8 cellular contexts compared by ENCODE assay signal in the genomic region with DNA sequence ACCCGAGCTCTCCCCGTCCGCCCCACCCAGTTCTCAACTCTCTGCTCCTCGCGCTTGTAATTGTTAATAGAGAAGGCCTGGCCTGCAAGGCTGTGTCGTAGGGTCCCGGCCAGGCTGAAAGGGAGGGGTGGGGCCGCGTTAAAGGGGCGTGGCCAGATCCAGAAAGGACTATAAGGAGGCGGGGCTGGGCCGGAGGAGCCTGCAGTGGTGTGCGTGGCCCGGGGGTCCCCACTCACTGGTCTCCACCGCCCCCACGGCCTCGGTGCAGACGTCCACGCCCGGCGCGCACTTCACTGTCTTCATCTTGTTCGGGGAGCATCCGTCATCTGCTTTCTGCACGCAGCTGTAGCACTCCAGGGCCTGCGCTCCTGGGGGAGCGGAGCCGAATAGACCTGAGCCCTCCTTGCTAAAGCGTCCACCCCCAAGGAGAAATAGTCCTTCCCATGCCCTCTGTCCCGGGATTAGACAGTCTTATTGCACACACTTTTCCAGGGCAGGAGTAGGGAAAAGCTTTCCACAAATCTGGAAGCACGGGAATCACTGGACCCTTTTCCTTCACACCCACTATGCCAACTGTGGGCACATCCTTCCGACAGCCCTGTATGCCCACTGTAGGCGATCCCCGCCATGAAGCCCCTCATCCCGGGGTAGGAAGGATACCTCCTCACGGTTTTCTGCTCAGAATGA. TPM values are rescaled to one million over a fixed set of nuclear protein-coding genes. Genes with fewer than 3 reads are reported as not detected.
DNase-seq lines count a peak whose midpoint lies in the region; ATAC-seq and TF ChIP-seq lines count a peak whose summit lies in the region.

No MANE protein-coding gene starts in this region.

- no peak for TF ChIP-seq CTCF in BE2C (IDR thresholded peaks at IDR 0.05; ENCODE audit: low read depth, low read length)
- TF ChIP-seq CTCF in gastroesophageal sphincter (IDR thresholded peaks at IDR 0.05): peak in 1 of 4 experiments; percentile 12
- no peak for TF ChIP-seq CTCF in ovary (IDR thresholded peaks at IDR 0.05)

- intact Hi-C loops in ovary (cut with DNase I): loop anchor here in 2 of 4 donors (5.0 kb wide), 3 partner anchors 38 to 63 kb away; a partner anchor contains a TSS

- peaks cover 49% of the 10 kb centered on the region for H3K4me1 Mint-ChIP-seq in activated T-cell treated with anti-CD3 and anti-CD28 coated beads, Interleukin-2, amount 50 U/mL, for 4 hours (ENCODE audit: low read depth)

- H3K36me3 ChIP-seq in BE2C: no peaks in the 10 kb centered on the region
- peaks cover 0 to 7% of the 10 kb centered on the region in 2 donors for H3K36me3 ChIP-seq in gastroesophageal sphincter
- no peaks in the 10 kb centered on the region for H3K36me3 ChIP-seq in ovary

- TF ChIP-seq EP300 in gastroesophageal sphincter (IDR thresholded peaks at IDR 0.05) (no peak), ovary (IDR thresholded peaks at IDR 0.05) (no peak)

- H3K9me3 ChIP-seq in BE2C (no peaks in the 10 kb centered on the region), gastroesophageal sphincter (no peaks in the 10 kb centered on the region), ovary (no peaks in the 10 kb centered on the region)

- H3K4me3 Mint-ChIP-seq in activated T-cell treated with anti-CD3 and anti-CD28 coated beads, Interleukin-2, amount 50 U/mL, for 4 hours: peak overlapping the region; percentile 91

- no peaks in the 10 kb centered on the region for H3K9me3 Mint-ChIP-seq in activated T-cell treated with anti-CD3 and anti-CD28 coated beads, Interleukin-2, amount 50 U/mL, for 4 hours

- H3K27me3 ChIP-seq in BE2C (no peaks in the 10 kb centered on the region; the same call in 1 of the 2 replicates), gastroesophageal sphincter (no peaks in the 10 kb centered on the region), ovary (no peaks in the 10 kb centered on the region)

- H3K4me1 ChIP-seq in BE2C (no peaks in the 10 kb centered on the region), gastroesophageal sphincter (peaks cover 0 to 31% (median 10%) of the 10 kb centered on the region in 3 donors), ovary (ENCODE audit: insufficient read depth) (no peaks in the 10 kb centered on the region)

- TF ChIP-seq POLR2A in gastroesophageal sphincter (IDR thresholded peaks at IDR 0.05) (no peak), ovary (IDR thresholded peaks at IDR 0.05) (no peak)

- 15 to 52% methylated on average over 6 to 11 of the region's 36 CpGs for WGBS in gastroesophageal sphincter (ENCODE audit: low coverage in 1 of 2), 2 donors
- 6 to 11% (median 10%) methylated on average over 36 of the region's 36 CpGs for WGBS in ovary, 3 donors

- H3K4me3 ChIP-seq in BE2C (ENCODE audit: low read depth, low read length): peak overlapping the region; percentile 57
- H3K4me3 ChIP-seq in gastroesophageal sphincter: peak overlapping the region; percentile 51 to 59
- H3K4me3 ChIP-seq in ovary: peak overlapping the region; percentile 61

- DNase-seq in BE2C (peak; percentile 70), ovary (peak; percentile 81 to 89 (median 88)), DMS 273 treated with DMSO at 0.1 percent for 48 hours (lab: John Stamatoyannopoulos, UW) (no peak), GOT3 (lab: John Stamatoyannopoulos, UW) (no peak)
- DNase-seq in activated T-cell treated with anti-CD3 and anti-CD28 coated beads, Interleukin-2, amount 50 U/mL, for 4 hours: peak; percentile 68

- ATAC-seq in GM19438 (IDR thresholded peaks at IDR 0.05; ENCODE audit: low read depth, unreplicated experiment): peak; percentile 38
- ATAC-seq in HG03571 (IDR thresholded peaks at IDR 0.05; ENCODE audit: unreplicated experiment): peak; percentile 37
- peak; percentile 40 to 49 for ATAC-seq in activated T-cell treated with anti-CD3 and anti-CD28 coated beads, Interleukin-2, amount 50 U/mL, for 4 hours
- ATAC-seq in gastroesophageal sphincter: peak; percentile 70

- H3K27me3 Mint-ChIP-seq in activated T-cell treated with anti-CD3 and anti-CD28 coated beads, Interleukin-2, amount 50 U/mL, for 4 hours (ENCODE audit: low read depth): no peaks in the 10 kb centered on the region

- H3K27ac ChIP-seq in gastroesophageal sphincter (peak overlapping the region; percentile 36 to 92 (median 90)), ovary (peak overlapping the region; percentile 78 to 92)

- no peaks in the 10 kb centered on the region for H3K36me3 Mint-ChIP-seq in activated T-cell treated with anti-CD3 and anti-CD28 coated beads, Interleukin-2, amount 50 U/mL, for 4 hours (ENCODE audit: insufficient read depth)

RNA-seq across cellular contexts. Expression of a gene that starts 1.2 kb away (rescaled TPM):
- polyA plus RNA-seq in BE2C (2012; ENCODE audit: insufficient read depth, insufficient read length, low read depth): not detected
- 1 to 10 TPM; 1.5 to 3.1 (median 2.2) TPM for total RNA-seq in activated T-cell treated with anti-CD3 and anti-CD28 coated beads, Interleukin-2, amount 50 U/mL, for 4 hours
- total RNA-seq in gastroesophageal sphincter: 1 to 10 TPM in 3 of 4 donors, under 1 TPM in 1; 0.39 to 8.4 (median 2.7) TPM
- 10 to 100 TPM in 1 of 7 donors, 1 to 10 TPM in 6; 2.5 to 15.1 (median 6.8) TPM for total RNA-seq in ovary
- 1 to 10 TPM; 1.8 to 4.0 TPM for polyA plus RNA-seq in ovary

RNA-seq across cellular contexts. Expression of a gene that starts 40.3 kb away (rescaled TPM):
- 8.1 TPM for polyA plus RNA-seq in BE2C (2012; ENCODE audit: insufficient read depth, insufficient read length, low read depth)
- 10 to 100 TPM; 17.0 to 33.7 (median 26.2) TPM for total RNA-seq in activated T-cell treated with anti-CD3 and anti-CD28 coated beads, Interleukin-2, amount 50 U/mL, for 4 hours
- total RNA-seq in gastroesophageal sphincter (10 to 100 TPM in 3 of 4 donors, 1 to 10 TPM in 1; 8.8 to 38.1 (median 14.9) TPM), ovary (10 to 100 TPM; 14.5 to 29.7 (median 21.8) TPM)
- polyA plus RNA-seq in ovary: 10 to 100 TPM in 1 of 2 donors, 1 to 10 TPM in 1; 1.4 to 14.7 TPM

RNA-seq across cellular contexts. Expression of a gene that starts 49.5 kb away (rescaled TPM):
- polyA plus RNA-seq in BE2C (2012; ENCODE audit: insufficient read depth, insufficient read length, low read depth): 0.56 TPM
- total RNA-seq in activated T-cell treated with anti-CD3 and anti-CD28 coated beads, Interleukin-2, amount 50 U/mL, for 4 hours: not detected
- not detected for total RNA-seq in gastroesophageal sphincter
- not detected for total RNA-seq in ovary
- not detected for polyA plus RNA-seq in ovary

Comparison
In these comparisons a context has a peak if more than half of its experiments do, and no peak if none do; other contexts are left out.
1. DNase-seq: peak in BE2C (single experiment), activated T-cell treated with anti-CD3 and anti-CD28 coated beads, Interleukin-2, amount 50 U/mL, for 4 hours (single experiment) and ovary (5 of 5); none in DMS 273 treated with DMSO at 0.1 percent for 48 hours (single experiment) and GOT3 (single experiment).
2. Peak in every context shown above with its lines, with median percentiles within 50 percentile points of each other: H3K4me3 ChIP-seq and ATAC-seq.